Comparison of ENCODE assay signal across 1 cellular context in genomic region chr7:103344453-103345149, GRCh38.
TF ChIP-seq lines count a peak whose summit lies in the region.

Gene DNAJC2 (minus strand): TSS chr7:103344767. CDS start chr7:103344622, 145 bp downstream.

TF ChIP-seq in K562, 482 proteins besides CTCF, POLR2A, EP300 and RAD21 (continued from another document and continues in another):
- TF ChIP-seq REST (CRISPR knock-in tag; IDR thresholded peaks at IDR 0.05; ENCODE audit: low read depth) (peak; percentile 64; the same call in 1 of the 2 replicates), RBFOX2 (IDR thresholded peaks at IDR 0.05; ENCODE audit: low read depth, low read length) (peak; percentile 98), MBD1 (CRISPR knock-in tag; IDR thresholded peaks at IDR 0.05) (no peak), ZBTB2 (IDR thresholded peaks at IDR 0.05) (0 out of 2 replicates have a peak, but pooled peaks have one; percentile 40), ZNF76 (CRISPR knock-in tag; IDR thresholded peaks at IDR 0.05; ENCODE audit: borderline replicate concordance) (0 out of 2 replicates have a peak, but pooled peaks have one; percentile 68), IRF2 (CRISPR knock-in tag; IDR thresholded peaks at IDR 0.05) (no peak), BACH1 (tag; IDR thresholded peaks at IDR 0.05) (peak; percentile 74; the same call in 1 of the 2 replicates), ZBTB40 (IDR thresholded peaks at IDR 0.05) (peak; percentile 97), ZBTB40 (CRISPR knock-in tag; IDR thresholded peaks at IDR 0.05) (no peak), HLTF (IDR thresholded peaks at IDR 0.05) (0 out of 2 replicates have a peak, but pooled peaks have one; percentile 24), RBBP5 (IDR thresholded peaks at IDR 0.05; ENCODE audit: borderline replicate concordance, insufficient read depth, low read length, poor library complexity, severe bottlenecking) (peak; percentile 97), GATAD2A (IDR thresholded peaks at IDR 0.05) (no peak; the same call in 1 of the 2 replicates), FOSL1 (tag; conservative IDR thresholded peaks at IDR 0.05) (peak; percentile 55), BCLAF1 (IDR thresholded peaks at IDR 0.05; ENCODE audit: borderline replicate concordance in 1 of 2, control insufficient read depth in 1 of 2, low read depth in 2 of 2, low read length in 1 of 2) (peak in 1 of 2 experiments; percentile 96; a peak in 2 of 4 replicates), JUND (IDR thresholded peaks at IDR 0.05; ENCODE audit: borderline replicate concordance, low read depth, low read length) (peak; percentile 86), JUND (tag; IDR thresholded peaks at IDR 0.05; ENCODE audit: borderline replicate concordance, low read depth, low read length) (peak; percentile 83; the same call in 2 of the 3 replicates), PHF21A (IDR thresholded peaks at IDR 0.05; ENCODE audit: borderline replicate concordance, low read depth) (no peak), ZNF766 (CRISPR knock-in tag; conservative IDR thresholded peaks at IDR 0.05) (peak; percentile 52; the same call in 1 of the 2 replicates), SREBF1 (IDR thresholded peaks at IDR 0.05; ENCODE audit: borderline replicate concordance, low read depth, low read length) (0 out of 2 replicates have a peak, but pooled peaks have one; percentile 32), ZBTB12 (CRISPR knock-in tag; IDR thresholded peaks at IDR 0.05) (peak; percentile 62), BCL6 (CRISPR knock-in tag; IDR thresholded peaks at IDR 0.05) (no peak), ZNF639 (CRISPR knock-in tag; conservative IDR thresholded peaks at IDR 0.05 in 1 of 2, IDR thresholded peaks at IDR 0.05 in 1 of 2) (peak in 1 of 2 experiments; percentile 46; a peak in 1 of 4 replicates), FOXJ3 (CRISPR knock-in tag; IDR thresholded peaks at IDR 0.05) (no peak), FOXK2 (conservative IDR thresholded peaks at IDR 0.05 in 1 of 2, IDR thresholded peaks at IDR 0.05 in 1 of 2; ENCODE audit: low read depth in 2 of 2) (peak; percentile 62 to 79; a peak in 2 of 4 replicates), MEIS2 (IDR thresholded peaks at IDR 0.05; ENCODE audit: partially characterized antibody) (no peak), ZBTB9 (CRISPR knock-in tag; IDR thresholded peaks at IDR 0.05) (peak; percentile 70; the same call in 1 of the 2 replicates), ID3 (CRISPR knock-in tag; IDR thresholded peaks at IDR 0.05) (no peak), ID3 (tag; IDR thresholded peaks at IDR 0.05) (peak; percentile 67; the same call in 1 of the 2 replicates)
